Comparison of ENCODE assay signal across 8 cellular contexts in genomic region chr3:185932213-185932612, GRCh38. TPM values are rescaled to one million over a fixed set of nuclear protein-coding genes. Genes with fewer than 3 reads are reported as not detected.
DNase-seq lines count a peak whose midpoint lies in the region; ATAC-seq, FAIRE-seq and TF ChIP-seq lines count a peak whose summit lies in the region.

No MANE protein-coding gene starts in this region.

- no peak for ATAC-seq in HG03469 (IDR thresholded peaks at IDR 0.05; ENCODE audit: unreplicated experiment)
- no peak for ATAC-seq in pancreas

- CTCF ChIA-PET in activated naive CD4-positive, alpha-beta T cell treated with anti-CD3 and anti-CD28 coated beads, Interleukin-2, amount 10 ng/mL, durations not matched to agents 7 days and 5 days (lab: Charles Lee) = interaction anchor here (5.7 kb wide), 1 partner anchor 11 kb away, joined by 28 read pairs; no protein-coding TSS in a partner anchor

- H3K4me2 ChIP-seq in keratinocyte (ENCODE audit: control insufficient read depth, extremely low read depth, insufficient read depth, low read depth, low read length) = peak overlapping the region; percentile 90

- H3K4me1 ChIP-seq in keratinocyte (ENCODE audit: control insufficient read depth, extremely low read depth, insufficient read depth, low read length) (peaks cover 62% of the 10 kb centered on the region), thyroid gland (peaks cover 57 to 65% of the 10 kb centered on the region in 2 donors), pancreas (peaks cover 42 to 79% (median 53%) of the 10 kb centered on the region in 3 donors)

- no peaks in the 10 kb centered on the region for H3K9me3 Mint-ChIP-seq in activated naive CD4-positive, alpha-beta T cell treated with anti-CD3 and anti-CD28 coated beads, Interleukin-2, amount 10 ng/mL, durations not matched to agents 7 days and 5 days
- H3K9me3 Mint-ChIP-seq in activated naive CD8-positive, alpha-beta T cell (ENCODE audit: low read depth) = no peaks in the 10 kb centered on the region

- H4K20me1 ChIP-seq in keratinocyte (ENCODE audit: control insufficient read depth, extremely low read depth, insufficient read depth, low read length) = peaks cover 84% of the 10 kb centered on the region

- no peak for TF ChIP-seq POLR2A in thyroid gland (IDR thresholded peaks at IDR 0.05)

- no peak for TF ChIP-seq CTCF in keratinocyte (optimal IDR thresholded peaks at IDR 0.05 in 1 of 3, IDR thresholded peaks at IDR 0.05 in 1 of 3, conservative IDR thresholded peaks at IDR 0.05 in 1 of 3; ENCODE audit: extremely low read depth in 1 of 3, insufficient read depth in 2 of 3, low read length in 3 of 3)
- TF ChIP-seq CTCF in thyroid gland (IDR thresholded peaks at IDR 0.05) = no peak
- TF ChIP-seq CTCF in pancreas (IDR thresholded peaks at IDR 0.05) = no peak

- FAIRE-seq in keratinocyte (lab: Jason Lieb, UNC) (no peak), pancreas (lab: Jason Lieb, UNC) (no peak)

- H3K27me3 Mint-ChIP-seq in activated naive CD4-positive, alpha-beta T cell treated with anti-CD3 and anti-CD28 coated beads, Interleukin-2, amount 10 ng/mL, durations not matched to agents 7 days and 5 days = no peaks in the 10 kb centered on the region
- no peaks in the 10 kb centered on the region for H3K27me3 Mint-ChIP-seq in activated naive CD8-positive, alpha-beta T cell

- H3K36me3 ChIP-seq in keratinocyte (ENCODE audit: control insufficient read depth in 2 of 2, extremely low read depth in 1 of 2, insufficient read depth in 2 of 2, low read length in 2 of 2) (peaks cover 0 to 36% of the 10 kb centered on the region in 2 experiments), thyroid gland (no peaks in the 10 kb centered on the region), pancreas (no peaks in the 10 kb centered on the region)

- H3K9me3 ChIP-seq in keratinocyte (ENCODE audit: control insufficient read depth, low read depth, low read length) (no peaks in the 10 kb centered on the region), thyroid gland (no peaks in the 10 kb centered on the region), pancreas (no peaks in the 10 kb centered on the region)

- peaks cover 3% of the 10 kb centered on the region for H3K9me1 ChIP-seq in keratinocyte (ENCODE audit: control insufficient read depth, extremely low read depth, insufficient read depth, low read length)

- H3K9ac ChIP-seq in keratinocyte (ENCODE audit: control insufficient read depth, extremely low read depth, insufficient read depth, low read length) = peak overlapping the region; percentile 100

- no peaks in the 10 kb centered on the region for H3K27me3 ChIP-seq in keratinocyte (ENCODE audit: control insufficient read depth, extremely low read depth, insufficient read depth, low read length)
- no peaks in the 10 kb centered on the region for H3K27me3 ChIP-seq in thyroid gland
- no peaks in the 10 kb centered on the region for H3K27me3 ChIP-seq in pancreas

- H3K27ac Mint-ChIP-seq in activated naive CD4-positive, alpha-beta T cell treated with anti-CD3 and anti-CD28 coated beads, Interleukin-2, amount 10 ng/mL, durations not matched to agents 7 days and 5 days = peak overlapping the region; percentile 87
- H3K27ac Mint-ChIP-seq in activated naive CD8-positive, alpha-beta T cell = peak overlapping the region; percentile 87

- peak overlapping the region; percentile 99 for H3K4me3 Mint-ChIP-seq in activated naive CD4-positive, alpha-beta T cell treated with anti-CD3 and anti-CD28 coated beads, Interleukin-2, amount 10 ng/mL, durations not matched to agents 7 days and 5 days
- H3K4me3 Mint-ChIP-seq in activated naive CD8-positive, alpha-beta T cell = peak overlapping the region; percentile 99

- H3K4me3 ChIP-seq in keratinocyte (ENCODE audit: control insufficient read depth in 2 of 3, extremely low read depth in 1 of 3, insufficient read depth in 2 of 3, low read depth in 1 of 3, low read length in 3 of 3) (peak overlapping the region in 2 of 3 experiments; percentile 99), thyroid gland (replicated peaks in 1 of 3) (no peak overlapping the region), pancreas (peak overlapping the region in 2 of 4 donors; percentile 3 to 19)

- DNase-seq in activated naive CD4-positive, alpha-beta T cell treated with anti-CD3 and anti-CD28 coated beads, Interleukin-2, amount 10 ng/mL, durations not matched to agents 7 days and 5 days = no peak
- DNase-seq in activated naive CD4-positive, alpha-beta T cell treated with anti-CD3 and anti-CD28 coated beads, Interleukin-2, amount 50 U/mL, for 16 hours = no peak
- DNase-seq in keratinocyte (ENCODE audit: low read depth, low spot score) = no peak
- no peak for DNase-seq in thyroid gland
- DNase-seq in NK-92 (lab: John Stamatoyannopoulos, UW; ENCODE audit: unreplicated experiment) = no peak
- no peak for DNase-seq in pancreas

- peaks cover 90% of the 10 kb centered on the region for H3K36me3 Mint-ChIP-seq in activated naive CD4-positive, alpha-beta T cell treated with anti-CD3 and anti-CD28 coated beads, Interleukin-2, amount 10 ng/mL, durations not matched to agents 7 days and 5 days
- peaks cover 52% of the 10 kb centered on the region for H3K36me3 Mint-ChIP-seq in activated naive CD8-positive, alpha-beta T cell

- peak overlapping the region; percentile 22 for H3K27ac ChIP-seq in keratinocyte (ENCODE audit: control insufficient read depth, insufficient read depth, low read length)
- peak overlapping the region; percentile 7 to 100 (median 25) for H3K27ac ChIP-seq in thyroid gland
- H3K27ac ChIP-seq in pancreas = peak overlapping the region in 1 of 4 donors; percentile 2

- WGBS in thyroid gland, 2 donors = 11 to 12% methylated on average over 5 of the region's 5 CpGs
- 2 to 5% methylated on average over 5 of the region's 5 CpGs for WGBS in pancreas, 2 donors

- intact Hi-C loops in thyroid gland (cut with DNase I) = loop anchor here (10.0 kb wide), 1 partner anchor 107 kb away; the partner anchor contains the start of gene IGF2BP2
- intact Hi-C loops in pancreas (cut with DNase I) = no loop called here

- no peak overlapping the region for H2AFZ ChIP-seq in keratinocyte (ENCODE audit: control insufficient read depth, low read length)

- H3K79me2 ChIP-seq in keratinocyte (ENCODE audit: control insufficient read depth, insufficient read depth, low read length) = peaks cover 100% of the 10 kb centered on the region

- dilution Hi-C loops in keratinocyte (cut with MboI; ENCODE audit: extremely low pct_ligation_motif_present, low sequenced_read_pairs) = no loop called here

- peaks cover 74% of the 10 kb centered on the region for H3K4me1 Mint-ChIP-seq in activated naive CD4-positive, alpha-beta T cell treated with anti-CD3 and anti-CD28 coated beads, Interleukin-2, amount 10 ng/mL, durations not matched to agents 7 days and 5 days
- H3K4me1 Mint-ChIP-seq in activated naive CD8-positive, alpha-beta T cell (ENCODE audit: low read depth) = peaks cover 73% of the 10 kb centered on the region

RNA-seq across cellular contexts. Expression of gene TRA2B, which starts 5.6 kb away (rescaled TPM):
- 105 to 195 TPM (median 132 TPM) in 3 replicates for polyA plus RNA-seq in keratinocyte
- 73.7 TPM for polyA plus RNA-seq in keratinocyte (2011; ENCODE audit: low read depth)
- 65.1 and 101 TPM in 2 replicates for polyA plus RNA-seq in keratinocyte (2011; cell fraction: cytosol; rRNA removed)
- polyA plus RNA-seq in keratinocyte (2011; cell fraction: nucleus; rRNA removed) = 75.4 and 116 TPM in 2 replicates
- polyA plus RNA-seq in keratinocyte (2012; ENCODE audit: low replicate concordance) = 48.2 and 132 TPM in 2 replicates
- 70.9 to 176 TPM (median 145 TPM) in 3 replicates for polyA minus RNA-seq in keratinocyte
- polyA minus RNA-seq in keratinocyte (2011; cell fraction: cytosol; rRNA and poly(A)+ RNA removed) = 296 TPM
- polyA minus RNA-seq in keratinocyte (2011; cell fraction: nucleus; rRNA and poly(A)+ RNA removed) = 77.1 and 106 TPM in 2 replicates
- total RNA-seq in thyroid gland = 100 to 1,000 TPM; 162 to 237 (median 202) TPM
- total RNA-seq in pancreas = 10 to 100 TPM; 27.4 to 59.1 (median 47.3) TPM
- 10 to 100 TPM; 44.1 to 79.2 TPM for polyA plus RNA-seq in pancreas

Comparison
In these comparisons a context has a peak if more than half of its experiments do, and no peak if none do; other contexts are left out.
1. H3K4me3 ChIP-seq: peak in keratinocyte (2 of 3); none in thyroid gland (0 of 3).